Comparison of ENCODE assay signal across 2 cellular contexts in the genomic region with DNA sequence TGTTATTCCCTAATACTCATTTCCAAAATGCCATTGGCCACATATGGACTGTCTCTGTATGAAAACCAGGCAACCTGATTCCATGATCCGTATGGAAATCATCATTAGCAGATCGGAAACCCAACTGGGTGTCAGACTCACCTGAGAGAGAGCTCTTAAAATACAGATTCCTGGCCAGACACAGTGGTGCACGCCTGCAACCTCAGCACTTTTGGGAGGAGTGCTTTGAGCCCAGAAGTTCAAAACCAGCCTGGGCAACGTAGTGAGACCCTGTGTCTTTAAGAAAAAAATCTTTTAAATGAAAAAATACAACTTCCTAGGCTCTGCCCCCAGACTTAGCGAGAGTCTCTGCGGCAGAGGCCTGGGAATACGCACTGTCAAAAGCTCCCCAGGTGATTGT.
A peak's percentile ranks its signal among the peaks of the same experiment; 100 is the strongest.
TF ChIP-seq lines count a peak whose summit lies in the region.

No MANE protein-coding gene starts in this region.

TF ChIP-seq in HepG2, 621 proteins besides CTCF, POLR2A, EP300 and RAD21:
- TF ChIP-seq ZBTB44 (CRISPR knock-in tag; IDR thresholded peaks at IDR 0.05) (no peak), ZNF616 (CRISPR knock-in tag; IDR thresholded peaks at IDR 0.05; ENCODE audit: low read depth) (no peak), ZNF451 (CRISPR knock-in tag; IDR thresholded peaks at IDR 0.05) (no peak), MAFK (conservative IDR thresholded peaks at IDR 0.05 in 1 of 2, IDR thresholded peaks at IDR 0.05 in 1 of 2; ENCODE audit: low read length in 2 of 2) (peak; percentile 57 to 64)
TF ChIP-seq in HepG2: peak in this region for 1.

TF ChIP-seq in neural cell, 6 proteins besides CTCF, POLR2A, EP300 and RAD21 (continued from another document):
- TF ChIP-seq REST (IDR thresholded peaks at IDR 0.05; ENCODE audit: borderline replicate concordance) (no peak), TAF1 (IDR thresholded peaks at IDR 0.05; ENCODE audit: low read depth) (no peak), POLR2AphosphoS5 (IDR thresholded peaks at IDR 0.05) (no peak)
